15 cellular contexts compared by ENCODE assay signal in genomic region chr18:23380001-23380550, GRCh38.
DNase-seq lines count a peak whose midpoint lies in the region; ATAC-seq, FAIRE-seq and TF ChIP-seq lines count a peak whose summit lies in the region.
"Had no signal": no experiment of that assay in that cellular context is flagged by ENCODE, and none has a peak within 500 bp of the region (broad histone marks: within the 10 kb centered on the region; RNA-seq: fewer than 3 reads in every experiment).

No MANE protein-coding gene starts in this region.

- H3K36me3 ChIP-seq in astrocyte (ENCODE audit: insufficient read depth, low read length) = no peaks in the 10 kb centered on the region
- no peaks in the 10 kb centered on the region for H3K36me3 ChIP-seq in neural progenitor cell

- H3K79me2 ChIP-seq in astrocyte (ENCODE audit: insufficient read depth, low read length) = no peaks in the 10 kb centered on the region
- H3K79me2 ChIP-seq in neural progenitor cell (ENCODE audit: low read depth) = no peaks in the 10 kb centered on the region

- peak overlapping the region; percentile 72 for H3K9ac ChIP-seq in astrocyte (ENCODE audit: low read length)
- H3K9ac ChIP-seq in neural progenitor cell = no peak overlapping the region

- H3K27me3 ChIP-seq in astrocyte (ENCODE audit: insufficient read depth, low read length) (no peaks in the 10 kb centered on the region), neural progenitor cell (no peaks in the 10 kb centered on the region)

- H3K9me3 ChIP-seq in astrocyte (ENCODE audit: insufficient read depth, low read depth, low read length) = peaks cover 5% of the 10 kb centered on the region
- no peaks in the 10 kb centered on the region for H3K9me3 ChIP-seq in neural progenitor cell (ENCODE audit: low read depth)

- peak overlapping the region; percentile 75 for H3K27ac Mint-ChIP-seq in astrocyte (ENCODE audit: unreplicated experiment)
- H3K27ac Mint-ChIP-seq in neural progenitor cell = no peak overlapping the region
- H3K27ac Mint-ChIP-seq: activated CD4-positive, alpha-beta T cell treated with anti-CD3 and anti-CD28 coated beads for 36 hours; activated naive CD4-positive, alpha-beta T cell treated with anti-CD3 and anti-CD28 coated beads for 36 hours had no signal

- ATAC-seq in HG02678 (IDR thresholded peaks at IDR 0.05; ENCODE audit: unreplicated experiment) = no peak
- ATAC-seq in GM19324 (IDR thresholded peaks at IDR 0.05; ENCODE audit: low FRiP score, unreplicated experiment) = no peak
- ATAC-seq: activated CD4-positive, alpha-beta T cell treated with anti-CD3 and anti-CD28 coated beads for 36 hours; Right ventricle myocardium inferior had no signal

- H4K20me1 ChIP-seq in astrocyte (ENCODE audit: insufficient read depth, low read length) (no peaks in the 10 kb centered on the region), neural progenitor cell (ENCODE audit: low read depth) (no peaks in the 10 kb centered on the region)

- H3K4me1 Mint-ChIP-seq in astrocyte (ENCODE audit: low read depth, unreplicated experiment) = peaks cover 27% of the 10 kb centered on the region
- peaks cover 4% of the 10 kb centered on the region for H3K4me1 Mint-ChIP-seq in neural progenitor cell

- H3K27me3 Mint-ChIP-seq in astrocyte (ENCODE audit: low read depth, unreplicated experiment) (no peaks in the 10 kb centered on the region), neural progenitor cell (ENCODE audit: insufficient read depth, low read depth) (no peaks in the 10 kb centered on the region)
- H3K27me3 Mint-ChIP-seq: activated CD4-positive, alpha-beta T cell treated with anti-CD3 and anti-CD28 coated beads for 36 hours had no signal

- peaks cover 13% of the 10 kb centered on the region for H3K9me3 Mint-ChIP-seq in astrocyte (ENCODE audit: unreplicated experiment)
- no peaks in the 10 kb centered on the region for H3K9me3 Mint-ChIP-seq in neural progenitor cell
- H3K9me3 Mint-ChIP-seq: activated naive CD4-positive, alpha-beta T cell treated with anti-CD3 and anti-CD28 coated beads for 36 hours had no signal

- H3K4me1 ChIP-seq in astrocyte (ENCODE audit: insufficient read depth, low read length) (peaks cover 28% of the 10 kb centered on the region), neural progenitor cell (no peaks in the 10 kb centered on the region)

- no peak for TF ChIP-seq CTCF in astrocyte (IDR thresholded peaks at IDR 0.05; ENCODE audit: insufficient read depth, low read depth, low read length)
- no peak for TF ChIP-seq CTCF in neural progenitor cell (IDR thresholded peaks at IDR 0.05)

- H3K36me3 Mint-ChIP-seq in astrocyte (ENCODE audit: low read depth, unreplicated experiment) (peaks cover 20% of the 10 kb centered on the region), neural progenitor cell (peaks cover 8% of the 10 kb centered on the region)

- FAIRE-seq in astrocyte (lab: Jason Lieb, UNC) = no peak
- FAIRE-seq: endometrium, islet of Langerhans had no signal

- peak overlapping the region; percentile 75 for H3K4me2 ChIP-seq in astrocyte (ENCODE audit: low read length)
- no peak overlapping the region for H3K4me2 ChIP-seq in neural progenitor cell

- peak overlapping the region; percentile 89 for H3K27ac ChIP-seq in astrocyte (ENCODE audit: low read depth, low read length)
- no peak overlapping the region for H3K27ac ChIP-seq in neural progenitor cell
- H3K27ac ChIP-seq: HL-60 had no signal

- H3F3A ChIP-seq in neural progenitor cell (ENCODE audit: low read depth) = no peaks in the 10 kb centered on the region

- H3K4me3 ChIP-seq in astrocyte (ENCODE audit: insufficient read depth, low read depth, low read length) (no peak overlapping the region), neural progenitor cell (no peak overlapping the region)

- H3K4me3 Mint-ChIP-seq in astrocyte (ENCODE audit: unreplicated experiment) (no peak overlapping the region), neural progenitor cell (no peak overlapping the region)
- H3K4me3 Mint-ChIP-seq: activated CD4-positive, alpha-beta T cell treated with anti-CD3 and anti-CD28 coated beads for 36 hours; activated naive CD4-positive, alpha-beta T cell treated with anti-CD3 and anti-CD28 coated beads for 36 hours had no signal

- H2AFZ ChIP-seq in astrocyte (ENCODE audit: low read depth, low read length) = no peak overlapping the region
- H2AFZ ChIP-seq in neural progenitor cell (replicated peaks) = no peak overlapping the region

- DNase-seq in A172 (ENCODE audit: low spot score) (peak; percentile 99), HS-27A (ENCODE audit: low read depth) (peak; percentile 62), astrocyte (ENCODE audit: low read depth) (peak; percentile 91), kidney tubule cell (ENCODE audit: low spot score) (peak; percentile 89), neural progenitor cell (ENCODE audit: low spot score) (no peak), NCI-H524 treated with DMSO at 0.1 percent for 48 hours (lab: John Stamatoyannopoulos, UW) (no peak)
- DNase-seq: activated CD4-positive, alpha-beta T cell treated with anti-CD3 and anti-CD28 coated beads for 36 hours; activated naive CD4-positive, alpha-beta T cell treated with anti-CD3 and anti-CD28 coated beads for 36 hours; NCI-H1694 had no signal

Comparison
In these comparisons a context has a peak if more than half of its experiments do, and no peak if none do; other contexts are left out.
1. DNase-seq: peak in A172 (single experiment), HS-27A (single experiment), astrocyte (single experiment) and kidney tubule cell (single experiment); none in neural progenitor cell (single experiment) and NCI-H524 treated with DMSO at 0.1 percent for 48 hours (single experiment).